1 cellular context compared by ENCODE assay signal in genomic region chr20:37550101-37550920, GRCh38. TPM values are rescaled to one million over a fixed set of nuclear protein-coding genes. Genes with fewer than 3 reads are reported as not detected.
"Had no signal": no experiment of that assay in that cellular context is flagged by ENCODE, and none has a peak within 500 bp of the region (broad histone marks: within the 10 kb centered on the region; RNA-seq: fewer than 3 reads in every experiment).

No MANE protein-coding gene starts in this region.

RNA-seq across cellular contexts. Expression of gene NNAT, which starts 29.3 kb away (rescaled TPM):
- total RNA-seq: naive thymus-derived CD4-positive, alpha-beta T cell had no signal
- polyA plus RNA-seq: naive thymus-derived CD4-positive, alpha-beta T cell had no signal
